Comparison of ENCODE assay signal across 26 cellular contexts in genomic region chr12:88716240-88716639, GRCh38.
"Had no signal": no experiment of that assay in that cellular context is flagged by ENCODE, and none has a peak within 500 bp of the region (broad histone marks: within the 10 kb centered on the region; RNA-seq: fewer than 3 reads in every experiment).

No MANE protein-coding gene starts in this region.

- H3K27ac Mint-ChIP-seq: activated naive CD4-positive, alpha-beta T cell treated with anti-CD3 and anti-CD28 coated beads, Interleukin-2, amount 50 U/mL, for 72 hours; activated T-cell treated with anti-CD3 and anti-CD28 coated beads, Interleukin-2, amount 50 U/mL, for 24 hours; activated T-helper 17 cell treated with anti-CD3 and anti-CD28 coated beads, Interleukin-2, amount 50 U/mL, for 72 hours; nephron had no signal

- H3K4me1 Mint-ChIP-seq: activated T-helper 17 cell treated with anti-CD3 and anti-CD28 coated beads, Interleukin-2, amount 50 U/mL, for 72 hours; nephron had no signal

- H3K27me3 Mint-ChIP-seq: activated T-cell treated with anti-CD3 and anti-CD28 coated beads, Interleukin-2, amount 50 U/mL, for 24 hours; activated T-helper 17 cell treated with anti-CD3 and anti-CD28 coated beads, Interleukin-2, amount 50 U/mL, for 72 hours had no signal

- ATAC-seq: activated naive CD4-positive, alpha-beta T cell treated with anti-CD3 and anti-CD28 coated beads, Interleukin-2, amount 50 U/mL, for 72 hours; activated T-helper 17 cell treated with anti-CD3 and anti-CD28 coated beads, Interleukin-2, amount 50 U/mL, for 72 hours; gastrocnemius medialis; left cardiac atrium; psoas muscle; stimulated activated naive CD8-positive, alpha-beta T cell treated with anti-CD3 and anti-CD28 coated beads, Interleukin-15, Interleukin-2, amounts not matched to agents 100 U/mL and 50 U/mL, for 24 hours had no signal

- H3K9me3 ChIP-seq: gastrocnemius medialis, neutrophil, ovary, psoas muscle, right atrium auricular region, tibial artery had no signal

- H3K36me3 ChIP-seq: brain microvascular endothelial cell, gastrocnemius medialis, neutrophil, ovary, right atrium auricular region, tibial artery had no signal

- DNase-seq: activated CD4-positive, alpha-beta T cell treated with anti-CD3 and anti-CD28 coated beads for 1 hour; activated CD8-positive, alpha-beta memory T cell treated with anti-CD3 and anti-CD28 coated beads for 24 hours; activated CD8-positive, alpha-beta memory T cell treated with anti-CD3 and anti-CD28 coated beads, Interleukin-2, amount 50 U/mL, for 4 hours; activated T-cell treated with anti-CD3 and anti-CD28 coated beads, Interleukin-2, amount 50 U/mL, for 24 hours; aorta; brain microvascular endothelial cell; central memory CD4-positive, alpha-beta T cell; effector CD8-positive, alpha-beta T cell; gastrocnemius medialis; hypothalamus; left cardiac atrium; mesenchymal stem cell; ovary; psoas muscle; stimulated activated CD4-positive, alpha-beta T cell treated with anti-CD3 and anti-CD28 coated beads, Interleukin-12 subunit alpha, Interleukin-12 subunit beta, amount 100 ng/mL, for 4 hours; stimulated activated CD4-positive, alpha-beta T cell treated with anti-CD3 and anti-CD28 coated beads, Interleukin-4, amount 100 ng/mL, for 4 hours; stimulated activated naive CD8-positive, alpha-beta T cell treated with anti-CD3 and anti-CD28 coated beads, Interleukin-15, Interleukin-2, amounts not matched to agents 100 U/mL and 50 U/mL, for 24 hours; substantia nigra; tibial artery had no signal

- FAIRE-seq: islet of Langerhans, urothelium cell line had no signal

- H3K4me3 ChIP-seq: gastrocnemius medialis, ovary, psoas muscle, right atrium auricular region, tibial artery had no signal

- H3K4me1 ChIP-seq: gastrocnemius medialis, psoas muscle, right atrium auricular region, tibial artery had no signal

- H3K9me3 Mint-ChIP-seq: activated naive CD4-positive, alpha-beta T cell treated with anti-CD3 and anti-CD28 coated beads, Interleukin-2, amount 50 U/mL, for 72 hours; activated T-cell treated with anti-CD3 and anti-CD28 coated beads, Interleukin-2, amount 50 U/mL, for 24 hours; activated T-helper 17 cell treated with anti-CD3 and anti-CD28 coated beads, Interleukin-2, amount 50 U/mL, for 72 hours had no signal

- H3K36me3 Mint-ChIP-seq: activated naive CD4-positive, alpha-beta T cell treated with anti-CD3 and anti-CD28 coated beads, Interleukin-2, amount 50 U/mL, for 72 hours had no signal

- H3K27me3 ChIP-seq: brain microvascular endothelial cell, gastrocnemius medialis, neutrophil, ovary, right atrium auricular region, tibial artery had no signal

- H3K4me3 Mint-ChIP-seq: activated T-cell treated with anti-CD3 and anti-CD28 coated beads, Interleukin-2, amount 50 U/mL, for 24 hours; activated T-helper 17 cell treated with anti-CD3 and anti-CD28 coated beads, Interleukin-2, amount 50 U/mL, for 72 hours; nephron had no signal

- H3K27ac ChIP-seq: brain microvascular endothelial cell, gastrocnemius medialis, neutrophil, ovary, psoas muscle, right atrium auricular region, tibial artery had no signal
